Comparison of ENCODE assay signal across 1 cellular context in the genomic region with DNA sequence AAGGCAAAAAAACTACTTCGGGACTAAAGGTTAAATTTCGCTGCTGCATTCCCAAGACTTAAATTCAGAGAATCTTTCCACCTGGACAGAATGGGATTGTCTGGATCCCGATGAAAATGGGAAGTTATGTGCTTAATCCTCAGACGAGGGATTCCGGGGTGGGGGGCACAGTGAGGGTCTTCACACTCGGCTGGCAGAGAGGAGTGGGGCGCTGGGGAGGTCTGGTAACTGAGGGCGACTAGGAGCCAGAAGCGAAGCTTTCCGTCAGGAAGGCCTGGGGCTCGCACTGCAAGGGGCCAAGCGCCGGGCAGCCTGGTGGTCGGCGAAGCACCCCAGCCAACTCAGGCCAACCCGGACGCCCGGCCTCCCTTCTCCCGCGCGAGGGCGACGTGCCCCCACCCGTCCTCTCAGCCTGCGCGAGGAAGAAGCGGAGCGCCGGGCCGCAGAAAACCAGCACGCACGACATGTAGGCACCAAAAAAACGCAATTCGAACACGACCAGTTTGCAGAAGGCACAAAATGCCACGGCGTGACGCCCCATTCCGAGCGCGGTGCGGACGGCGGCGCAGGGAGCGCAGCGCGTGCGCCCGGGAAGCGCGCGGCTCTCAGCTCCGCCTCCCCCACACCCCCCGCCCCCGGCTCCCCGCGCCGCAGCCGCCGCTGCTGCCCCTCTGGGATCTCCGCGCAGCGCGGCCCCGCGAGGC.
TF ChIP-seq lines count a peak whose summit lies in the region.

No MANE protein-coding gene starts in this region.

TF ChIP-seq in HepG2, 621 proteins besides CTCF, POLR2A, EP300 and RAD21 (continued from another document and continues in another):
- TF ChIP-seq HDAC1 (CRISPR knock-in tag; IDR thresholded peaks at IDR 0.05) (no peak; the same call in none of the 2 replicates), ZBTB7A (CRISPR knock-in tag; IDR thresholded peaks at IDR 0.05) (peak; percentile 74; the same call in 1 of the 2 replicates), RARG (CRISPR knock-in tag; IDR thresholded peaks at IDR 0.05; ENCODE audit: low read depth) (no peak), ZNF382 (CRISPR knock-in tag; IDR thresholded peaks at IDR 0.05; ENCODE audit: borderline replicate concordance) (no peak), GTF2F1 (IDR thresholded peaks at IDR 0.05; ENCODE audit: low read length) (no peak), SUZ12 (IDR thresholded peaks at IDR 0.05; ENCODE audit: low read depth, low read length) (no peak), HCFC1 (IDR thresholded peaks at IDR 0.05; ENCODE audit: low read depth, low read length) (no peak), THAP11 (CRISPR knock-in tag; IDR thresholded peaks at IDR 0.05) (peak; percentile 46), ZNF564 (CRISPR knock-in tag; IDR thresholded peaks at IDR 0.05) (0 out of 2 replicates have a peak, but pooled peaks have one; percentile 40), TBX2 (CRISPR knock-in tag; IDR thresholded peaks at IDR 0.05; ENCODE audit: borderline replicate concordance) (peak; percentile 16; the same call in 1 of the 2 replicates), ZNF766 (CRISPR knock-in tag; IDR thresholded peaks at IDR 0.05; ENCODE audit: borderline replicate concordance) (peak; percentile 37; the same call in 1 of the 2 replicates), MBD4 (IDR thresholded peaks at IDR 0.05; ENCODE audit: borderline replicate concordance, low read length) (no peak), HNF4A (CRISPR knock-in tag; IDR thresholded peaks at IDR 0.05) (0 out of 2 replicates have a peak, but pooled peaks have one; percentile 12), GABPA (IDR thresholded peaks at IDR 0.05; ENCODE audit: low read depth, low read length) (no peak), GABPA (CRISPR knock-in tag; IDR thresholded peaks at IDR 0.05; ENCODE audit: low read depth) (no peak)
- TF ChIP-seq, protein P1, sequence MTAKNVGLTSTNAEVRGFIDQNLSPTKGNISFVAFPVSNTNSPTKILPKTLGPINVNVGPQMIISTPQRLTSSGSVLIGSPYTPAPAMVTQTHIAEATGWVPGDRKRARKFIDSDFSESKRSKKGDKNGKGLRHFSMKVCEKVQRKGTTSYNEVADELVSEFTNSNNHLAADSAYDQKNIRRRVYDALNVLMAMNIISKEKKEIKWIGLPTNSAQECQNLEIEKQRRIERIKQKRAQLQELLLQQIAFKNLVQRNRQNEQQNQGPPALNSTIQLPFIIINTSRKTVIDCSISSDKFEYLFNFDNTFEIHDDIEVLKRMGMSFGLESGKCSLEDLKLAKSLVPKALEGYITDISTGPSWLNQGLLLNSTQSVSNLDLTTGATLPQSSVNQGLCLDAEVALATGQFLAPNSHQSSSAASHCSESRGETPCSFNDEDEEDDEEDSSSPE (CRISPR knock-in tag; IDR thresholded peaks at IDR 0.05), result peak; percentile 77
- TF ChIP-seq, protein P2, sequence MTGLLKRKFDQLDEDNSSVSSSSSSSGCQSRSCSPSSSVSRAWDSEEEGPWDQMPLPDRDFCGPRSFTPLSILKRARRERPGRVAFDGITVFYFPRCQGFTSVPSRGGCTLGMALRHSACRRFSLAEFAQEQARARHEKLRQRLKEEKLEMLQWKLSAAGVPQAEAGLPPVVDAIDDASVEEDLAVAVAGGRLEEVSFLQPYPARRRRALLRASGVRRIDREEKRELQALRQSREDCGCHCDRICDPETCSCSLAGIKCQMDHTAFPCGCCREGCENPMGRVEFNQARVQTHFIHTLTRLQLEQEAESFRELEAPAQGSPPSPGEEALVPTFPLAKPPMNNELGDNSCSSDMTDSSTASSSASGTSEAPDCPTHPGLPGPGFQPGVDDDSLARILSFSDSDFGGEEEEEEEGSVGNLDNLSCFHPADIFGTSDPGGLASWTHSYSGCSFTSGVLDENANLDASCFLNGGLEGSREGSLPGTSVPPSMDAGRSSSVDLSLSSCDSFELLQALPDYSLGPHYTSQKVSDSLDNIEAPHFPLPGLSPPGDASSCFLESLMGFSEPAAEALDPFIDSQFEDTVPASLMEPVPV (CRISPR knock-in tag; IDR thresholded peaks at IDR 0.05), result no peak; the same call in 1 of the 2 replicates
- TF ChIP-seq, protein P3, sequence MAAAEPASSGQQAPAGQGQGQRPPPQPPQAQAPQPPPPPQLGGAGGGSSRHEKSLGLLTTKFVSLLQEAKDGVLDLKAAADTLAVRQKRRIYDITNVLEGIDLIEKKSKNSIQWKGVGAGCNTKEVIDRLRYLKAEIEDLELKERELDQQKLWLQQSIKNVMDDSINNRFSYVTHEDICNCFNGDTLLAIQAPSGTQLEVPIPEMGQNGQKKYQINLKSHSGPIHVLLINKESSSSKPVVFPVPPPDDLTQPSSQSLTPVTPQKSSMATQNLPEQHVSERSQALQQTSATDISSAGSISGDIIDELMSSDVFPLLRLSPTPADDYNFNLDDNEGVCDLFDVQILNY (CRISPR knock-in tag; conservative IDR thresholded peaks at IDR 0.05), result peak; percentile 74
- TF ChIP-seq, protein P4, sequence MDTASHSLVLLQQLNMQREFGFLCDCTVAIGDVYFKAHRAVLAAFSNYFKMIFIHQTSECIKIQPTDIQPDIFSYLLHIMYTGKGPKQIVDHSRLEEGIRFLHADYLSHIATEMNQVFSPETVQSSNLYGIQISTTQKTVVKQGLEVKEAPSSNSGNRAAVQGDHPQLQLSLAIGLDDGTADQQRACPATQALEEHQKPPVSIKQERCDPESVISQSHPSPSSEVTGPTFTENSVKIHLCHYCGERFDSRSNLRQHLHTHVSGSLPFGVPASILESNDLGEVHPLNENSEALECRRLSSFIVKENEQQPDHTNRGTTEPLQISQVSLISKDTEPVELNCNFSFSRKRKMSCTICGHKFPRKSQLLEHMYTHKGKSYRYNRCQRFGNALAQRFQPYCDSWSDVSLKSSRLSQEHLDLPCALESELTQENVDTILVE (CRISPR knock-in tag; IDR thresholded peaks at IDR 0.05), result no peak
- TF ChIP-seq, protein P5, sequence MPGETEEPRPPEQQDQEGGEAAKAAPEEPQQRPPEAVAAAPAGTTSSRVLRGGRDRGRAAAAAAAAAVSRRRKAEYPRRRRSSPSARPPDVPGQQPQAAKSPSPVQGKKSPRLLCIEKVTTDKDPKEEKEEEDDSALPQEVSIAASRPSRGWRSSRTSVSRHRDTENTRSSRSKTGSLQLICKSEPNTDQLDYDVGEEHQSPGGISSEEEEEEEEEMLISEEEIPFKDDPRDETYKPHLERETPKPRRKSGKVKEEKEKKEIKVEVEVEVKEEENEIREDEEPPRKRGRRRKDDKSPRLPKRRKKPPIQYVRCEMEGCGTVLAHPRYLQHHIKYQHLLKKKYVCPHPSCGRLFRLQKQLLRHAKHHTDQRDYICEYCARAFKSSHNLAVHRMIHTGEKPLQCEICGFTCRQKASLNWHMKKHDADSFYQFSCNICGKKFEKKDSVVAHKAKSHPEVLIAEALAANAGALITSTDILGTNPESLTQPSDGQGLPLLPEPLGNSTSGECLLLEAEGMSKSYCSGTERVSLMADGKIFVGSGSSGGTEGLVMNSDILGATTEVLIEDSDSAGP (CRISPR knock-in tag; IDR thresholded peaks at IDR 0.05; ENCODE audit: borderline replicate concordance), result peak; percentile 63
- TF ChIP-seq, protein P6, sequence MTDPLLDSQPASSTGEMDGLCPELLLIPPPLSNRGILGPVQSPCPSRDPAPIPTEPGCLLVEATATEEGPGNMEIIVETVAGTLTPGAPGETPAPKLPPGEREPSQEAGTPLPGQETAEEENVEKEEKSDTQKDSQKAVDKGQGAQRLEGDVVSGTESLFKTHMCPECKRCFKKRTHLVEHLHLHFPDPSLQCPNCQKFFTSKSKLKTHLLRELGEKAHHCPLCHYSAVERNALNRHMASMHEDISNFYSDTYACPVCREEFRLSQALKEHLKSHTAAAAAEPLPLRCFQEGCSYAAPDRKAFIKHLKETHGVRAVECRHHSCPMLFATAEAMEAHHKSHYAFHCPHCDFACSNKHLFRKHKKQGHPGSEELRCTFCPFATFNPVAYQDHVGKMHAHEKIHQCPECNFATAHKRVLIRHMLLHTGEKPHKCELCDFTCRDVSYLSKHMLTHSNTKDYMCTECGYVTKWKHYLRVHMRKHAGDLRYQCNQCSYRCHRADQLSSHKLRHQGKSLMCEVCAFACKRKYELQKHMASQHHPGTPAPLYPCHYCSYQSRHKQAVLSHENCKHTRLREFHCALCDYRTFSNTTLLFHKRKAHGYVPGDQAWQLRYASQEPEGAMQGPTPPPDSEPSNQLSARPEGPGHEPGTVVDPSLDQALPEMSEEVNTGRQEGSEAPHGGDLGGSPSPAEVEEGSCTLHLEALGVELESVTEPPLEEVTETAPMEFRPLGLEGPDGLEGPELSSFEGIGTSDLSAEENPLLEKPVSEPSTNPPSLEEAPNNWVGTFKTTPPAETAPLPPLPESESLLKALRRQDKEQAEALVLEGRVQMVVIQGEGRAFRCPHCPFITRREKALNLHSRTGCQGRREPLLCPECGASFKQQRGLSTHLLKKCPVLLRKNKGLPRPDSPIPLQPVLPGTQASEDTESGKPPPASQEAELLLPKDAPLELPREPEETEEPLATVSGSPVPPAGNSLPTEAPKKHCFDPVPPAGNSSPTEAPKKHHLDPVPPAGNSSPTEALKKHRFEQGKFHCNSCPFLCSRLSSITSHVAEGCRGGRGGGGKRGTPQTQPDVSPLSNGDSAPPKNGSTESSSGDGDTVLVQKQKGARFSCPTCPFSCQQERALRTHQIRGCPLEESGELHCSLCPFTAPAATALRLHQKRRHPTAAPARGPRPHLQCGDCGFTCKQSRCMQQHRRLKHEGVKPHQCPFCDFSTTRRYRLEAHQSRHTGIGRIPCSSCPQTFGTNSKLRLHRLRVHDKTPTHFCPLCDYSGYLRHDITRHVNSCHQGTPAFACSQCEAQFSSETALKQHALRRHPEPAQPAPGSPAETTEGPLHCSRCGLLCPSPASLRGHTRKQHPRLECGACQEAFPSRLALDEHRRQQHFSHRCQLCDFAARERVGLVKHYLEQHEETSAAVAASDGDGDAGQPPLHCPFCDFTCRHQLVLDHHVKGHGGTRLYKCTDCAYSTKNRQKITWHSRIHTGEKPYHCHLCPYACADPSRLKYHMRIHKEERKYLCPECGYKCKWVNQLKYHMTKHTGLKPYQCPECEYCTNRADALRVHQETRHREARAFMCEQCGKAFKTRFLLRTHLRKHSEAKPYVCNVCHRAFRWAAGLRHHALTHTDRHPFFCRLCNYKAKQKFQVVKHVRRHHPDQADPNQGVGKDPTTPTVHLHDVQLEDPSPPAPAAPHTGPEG (CRISPR knock-in tag; IDR thresholded peaks at IDR 0.05), result peak; percentile 50; the same call in 1 of the 2 replicates
- TF ChIP-seq, protein P7, sequence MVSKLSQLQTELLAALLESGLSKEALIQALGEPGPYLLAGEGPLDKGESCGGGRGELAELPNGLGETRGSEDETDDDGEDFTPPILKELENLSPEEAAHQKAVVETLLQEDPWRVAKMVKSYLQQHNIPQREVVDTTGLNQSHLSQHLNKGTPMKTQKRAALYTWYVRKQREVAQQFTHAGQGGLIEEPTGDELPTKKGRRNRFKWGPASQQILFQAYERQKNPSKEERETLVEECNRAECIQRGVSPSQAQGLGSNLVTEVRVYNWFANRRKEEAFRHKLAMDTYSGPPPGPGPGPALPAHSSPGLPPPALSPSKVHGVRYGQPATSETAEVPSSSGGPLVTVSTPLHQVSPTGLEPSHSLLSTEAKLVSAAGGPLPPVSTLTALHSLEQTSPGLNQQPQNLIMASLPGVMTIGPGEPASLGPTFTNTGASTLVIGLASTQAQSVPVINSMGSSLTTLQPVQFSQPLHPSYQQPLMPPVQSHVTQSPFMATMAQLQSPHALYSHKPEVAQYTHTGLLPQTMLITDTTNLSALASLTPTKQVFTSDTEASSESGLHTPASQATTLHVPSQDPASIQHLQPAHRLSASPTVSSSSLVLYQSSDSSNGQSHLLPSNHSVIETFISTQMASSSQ (IDR thresholded peaks at IDR 0.05; ENCODE audit: low read depth), result no peak
- TF ChIP-seq, protein P7 (CRISPR knock-in tag; IDR thresholded peaks at IDR 0.05; ENCODE audit: borderline replicate concordance), result no peak; the same call in 1 of the 2 replicates
- TF ChIP-seq, protein P8, sequence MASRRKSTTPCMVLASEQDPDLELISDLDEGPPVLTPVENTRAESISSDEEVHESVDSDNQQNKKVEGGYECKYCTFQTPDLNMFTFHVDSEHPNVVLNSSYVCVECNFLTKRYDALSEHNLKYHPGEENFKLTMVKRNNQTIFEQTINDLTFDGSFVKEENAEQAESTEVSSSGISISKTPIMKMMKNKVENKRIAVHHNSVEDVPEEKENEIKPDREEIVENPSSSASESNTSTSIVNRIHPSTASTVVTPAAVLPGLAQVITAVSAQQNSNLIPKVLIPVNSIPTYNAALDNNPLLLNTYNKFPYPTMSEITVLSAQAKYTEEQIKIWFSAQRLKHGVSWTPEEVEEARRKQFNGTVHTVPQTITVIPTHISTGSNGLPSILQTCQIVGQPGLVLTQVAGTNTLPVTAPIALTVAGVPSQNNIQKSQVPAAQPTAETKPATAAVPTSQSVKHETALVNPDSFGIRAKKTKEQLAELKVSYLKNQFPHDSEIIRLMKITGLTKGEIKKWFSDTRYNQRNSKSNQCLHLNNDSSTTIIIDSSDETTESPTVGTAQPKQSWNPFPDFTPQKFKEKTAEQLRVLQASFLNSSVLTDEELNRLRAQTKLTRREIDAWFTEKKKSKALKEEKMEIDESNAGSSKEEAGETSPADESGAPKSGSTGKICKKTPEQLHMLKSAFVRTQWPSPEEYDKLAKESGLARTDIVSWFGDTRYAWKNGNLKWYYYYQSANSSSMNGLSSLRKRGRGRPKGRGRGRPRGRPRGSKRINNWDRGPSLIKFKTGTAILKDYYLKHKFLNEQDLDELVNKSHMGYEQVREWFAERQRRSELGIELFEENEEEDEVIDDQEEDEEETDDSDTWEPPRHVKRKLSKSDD (CRISPR knock-in tag; IDR thresholded peaks at IDR 0.05; ENCODE audit: low read depth), result 0 out of 2 replicates have a peak, but pooled peaks have one; percentile 33
- TF ChIP-seq, protein P9, sequence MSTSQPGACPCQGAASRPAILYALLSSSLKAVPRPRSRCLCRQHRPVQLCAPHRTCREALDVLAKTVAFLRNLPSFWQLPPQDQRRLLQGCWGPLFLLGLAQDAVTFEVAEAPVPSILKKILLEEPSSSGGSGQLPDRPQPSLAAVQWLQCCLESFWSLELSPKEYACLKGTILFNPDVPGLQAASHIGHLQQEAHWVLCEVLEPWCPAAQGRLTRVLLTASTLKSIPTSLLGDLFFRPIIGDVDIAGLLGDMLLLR (CRISPR knock-in tag; IDR thresholded peaks at IDR 0.05), result peak; percentile 81
- TF ChIP-seq, protein P10, sequence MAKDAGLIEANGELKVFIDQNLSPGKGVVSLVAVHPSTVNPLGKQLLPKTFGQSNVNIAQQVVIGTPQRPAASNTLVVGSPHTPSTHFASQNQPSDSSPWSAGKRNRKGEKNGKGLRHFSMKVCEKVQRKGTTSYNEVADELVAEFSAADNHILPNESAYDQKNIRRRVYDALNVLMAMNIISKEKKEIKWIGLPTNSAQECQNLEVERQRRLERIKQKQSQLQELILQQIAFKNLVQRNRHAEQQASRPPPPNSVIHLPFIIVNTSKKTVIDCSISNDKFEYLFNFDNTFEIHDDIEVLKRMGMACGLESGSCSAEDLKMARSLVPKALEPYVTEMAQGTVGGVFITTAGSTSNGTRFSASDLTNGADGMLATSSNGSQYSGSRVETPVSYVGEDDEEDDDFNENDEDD (CRISPR knock-in tag; IDR thresholded peaks at IDR 0.05; ENCODE audit: borderline replicate concordance), result peak; percentile 78; the same call in 1 of the 2 replicates
